8 cellular contexts compared by ENCODE assay signal in genomic region chr20:8454137-8454712, GRCh38.
DNase-seq lines count a peak whose midpoint lies in the region; ATAC-seq and TF ChIP-seq lines count a peak whose summit lies in the region.

No MANE protein-coding gene starts in this region.

- H3K79me2 ChIP-seq in Karpas-422 (ENCODE audit: low read length), result no peaks in the 10 kb centered on the region

- H3K36me3 ChIP-seq in Karpas-422 (ENCODE audit: insufficient read depth, low read length), result no peaks in the 10 kb centered on the region

- H3K4me1 ChIP-seq in Karpas-422 (ENCODE audit: low read length), result no peaks in the 10 kb centered on the region

- H3K9me3 ChIP-seq in Karpas-422 (ENCODE audit: low read length), result no peaks in the 10 kb centered on the region

- H3K27ac ChIP-seq in C4-2B (no peak overlapping the region), Karpas-422 (ENCODE audit: low read length) (no peak overlapping the region)

- H3K27me3 ChIP-seq in Karpas-422 (ENCODE audit: low read length), result no peaks in the 10 kb centered on the region

- no peaks in the 10 kb centered on the region for H3K9me2 ChIP-seq in Karpas-422 (replicated peaks; ENCODE audit: insufficient read depth, low read length)

- no peak overlapping the region for H3K4me3 ChIP-seq in Karpas-422 (ENCODE audit: low read length)

- DNase-seq in Karpas-422 (peak; percentile 70), UCSD-AML1 (lab: John Stamatoyannopoulos, UW; ENCODE audit: unreplicated experiment) (peak; percentile 30), iPS-NIHi11 (ENCODE audit: low spot score) (peak; percentile 23), epidermal melanocyte (ENCODE audit: insufficient read length, low spot score) (no peak), NCI-H1436 treated with DMSO at 0.1 percent for 48 hours (lab: John Stamatoyannopoulos, UW) (no peak), medulla oblongata (ENCODE audit: extremely low spot score) (no peak)

- peak; percentile 77 for ATAC-seq in GM18511 (IDR thresholded peaks at IDR 0.05; ENCODE audit: unreplicated experiment)

- no peak overlapping the region for H2AFZ ChIP-seq in Karpas-422 (ENCODE audit: low read length)

- no peak overlapping the region for H3K4me2 ChIP-seq in Karpas-422 (ENCODE audit: low read depth, low read length, poor library complexity, severe bottlenecking)

- H3K9ac ChIP-seq in Karpas-422 (ENCODE audit: low read length), result no peak overlapping the region

- no peaks in the 10 kb centered on the region for H4K20me1 ChIP-seq in Karpas-422 (ENCODE audit: insufficient read depth, low read depth, low read length)

- TF ChIP-seq CTCF in C4-2B (conservative IDR thresholded peaks at IDR 0.05), result peak; percentile 16

Comparison
In these comparisons a context has a peak if more than half of its experiments do, and no peak if none do; other contexts are left out.
1. DNase-seq: peak in Karpas-422 (single experiment), UCSD-AML1 (single experiment) and iPS-NIHi11 (single experiment); none in epidermal melanocyte (single experiment), NCI-H1436 treated with DMSO at 0.1 percent for 48 hours (single experiment) and medulla oblongata (single experiment).